19 cellular contexts compared by ENCODE assay signal in genomic region chr5:40627708-40628107, GRCh38. TPM values are rescaled to one million over a fixed set of nuclear protein-coding genes. Genes with fewer than 3 reads are reported as not detected.
DNase-seq lines count a peak whose midpoint lies in the region; ATAC-seq and TF ChIP-seq lines count a peak whose summit lies in the region.
"Had no signal": no experiment of that assay in that cellular context is flagged by ENCODE, and none has a peak within 500 bp of the region (broad histone marks: within the 10 kb centered on the region; RNA-seq: fewer than 3 reads in every experiment).

No MANE protein-coding gene starts in this region.

- WGBS in thyroid gland, 2 donors: 72 to 80% methylated on average over 2 of the region's 2 CpGs

- peak; percentile 49 to 50 for ATAC-seq in activated naive CD4-positive, alpha-beta T cell treated with anti-CD3 and anti-CD28 coated beads, Interleukin-2, amount 50 U/mL, for 72 hours
- no peak for ATAC-seq in GM21576 (IDR thresholded peaks at IDR 0.05; ENCODE audit: unreplicated experiment)

- no peaks in the 10 kb centered on the region for H4K20me1 ChIP-seq in fibroblast of lung (ENCODE audit: control insufficient read depth, extremely low read depth, insufficient read depth, low read length)

- H3K27me3 ChIP-seq in fibroblast of lung (ENCODE audit: control insufficient read depth, insufficient read depth, low read length) (no peaks in the 10 kb centered on the region), skeletal muscle satellite cell (ENCODE audit: control insufficient read depth, insufficient read depth, low read length) (no peaks in the 10 kb centered on the region), thyroid gland (no peaks in the 10 kb centered on the region), ascending aorta (no peaks in the 10 kb centered on the region)
- H3K27me3 ChIP-seq: adrenal gland, cardiac muscle cell had no signal

- H3K4me2 ChIP-seq in fibroblast of lung (ENCODE audit: extremely low read depth, insufficient read depth, low read length): no peak overlapping the region
- no peak overlapping the region for H3K4me2 ChIP-seq in skeletal muscle satellite cell (ENCODE audit: low read length)

- H3K4me3 ChIP-seq in fibroblast of lung (replicated peaks in 1 of 4; ENCODE audit: control extremely low read depth in 1 of 4, insufficient read depth in 1 of 4, low read depth in 3 of 4, low read length in 4 of 4) (no peak overlapping the region), skeletal muscle satellite cell (ENCODE audit: low read length) (no peak overlapping the region), thyroid gland (replicated peaks in 1 of 3) (no peak overlapping the region), ascending aorta (no peak overlapping the region)
- H3K4me3 ChIP-seq: adrenal gland, cardiac muscle cell, left ventricle myocardium inferior had no signal

- no peak overlapping the region for H3K9ac ChIP-seq in fibroblast of lung (ENCODE audit: insufficient read depth, low read length)
- H3K9ac ChIP-seq in skeletal muscle satellite cell (ENCODE audit: low read depth, low read length): peak overlapping the region; percentile 15

- H3K27ac ChIP-seq in fibroblast of lung (ENCODE audit: insufficient read depth, low read length) (no peak overlapping the region), thyroid gland (no peak overlapping the region), ascending aorta (no peak overlapping the region)
- H3K27ac ChIP-seq: cardiac muscle cell, left ventricle myocardium inferior had no signal

- no peaks in the 10 kb centered on the region for H3K4me1 ChIP-seq in fibroblast of lung (ENCODE audit: control insufficient read depth, extremely low read depth, insufficient read depth, low read length)
- H3K4me1 ChIP-seq in skeletal muscle satellite cell (ENCODE audit: control insufficient read depth, insufficient read depth, low read length): peaks cover 9% of the 10 kb centered on the region
- H3K4me1 ChIP-seq in thyroid gland: no peaks in the 10 kb centered on the region
- H3K4me1 ChIP-seq in ascending aorta: no peaks in the 10 kb centered on the region
- H3K4me1 ChIP-seq: adrenal gland had no signal

- no peak for TF ChIP-seq POLR2A in thyroid gland (IDR thresholded peaks at IDR 0.05)

- intact Hi-C loops in thyroid gland (cut with DNase I): no loop called here
- intact Hi-C loops in ascending aorta (cut with DNase I): no loop called here

- H2AFZ ChIP-seq in fibroblast of lung (ENCODE audit: low read length): no peak overlapping the region

- H3K9me3 Mint-ChIP-seq in activated naive CD4-positive, alpha-beta T cell treated with anti-CD3 and anti-CD28 coated beads, Interleukin-2, amount 50 U/mL, for 72 hours: peaks cover 0 to 13% of the 10 kb centered on the region in 2 donors
- H3K9me3 Mint-ChIP-seq: dendritic cell treated with granulocyte-macrophage colony-stimulating factor and Interleukin-4, amounts not matched to agents 40 ng/mL and 50 ng/mL, for 4 days; immature natural killer cell had no signal

- no peak for DNase-seq in activated naive CD4-positive, alpha-beta T cell treated with anti-CD3 and anti-CD28 coated beads, Interleukin-2, amount 50 U/mL, for 72 hours (ENCODE audit: low spot score in 2 of 2)
- no peak for DNase-seq in activated naive CD4-positive, alpha-beta T cell (lab: John Stamatoyannopoulos, UW)
- DNase-seq in NOMO-1 treated with dmso at 0.1 percent for 144 hours (lab: John Stamatoyannopoulos, UW; ENCODE audit: unreplicated experiment): peak; percentile 25
- peak; percentile 22 to 50 for DNase-seq in fibroblast of lung (ENCODE audit: low read depth in 2 of 2)
- no peak for DNase-seq in thyroid gland
- no peak for DNase-seq in ascending aorta (ENCODE audit: low spot score in 2 of 2)
- DNase-seq: activated CD4-positive, alpha-beta T cell treated with anti-CD3 and anti-CD28 coated beads for 1 hour; adrenal gland; foreskin fibroblast; immature natural killer cell; left ventricle myocardium inferior; midbrain; NCI-H1436 treated with DMSO at 0.1 percent for 48 hours; Right ventricle myocardium superior; SW 1271 had no signal

- no peak for TF ChIP-seq CTCF in fibroblast of lung (conservative IDR thresholded peaks at IDR 0.05 in 1 of 2, IDR thresholded peaks at IDR 0.05 in 1 of 2; ENCODE audit: low read depth in 1 of 2, low read length in 2 of 2)
- TF ChIP-seq CTCF in thyroid gland (IDR thresholded peaks at IDR 0.05): no peak
- TF ChIP-seq CTCF in ascending aorta (IDR thresholded peaks at IDR 0.05): no peak

- no peaks in the 10 kb centered on the region for H3K9me3 ChIP-seq in fibroblast of lung (ENCODE audit: control insufficient read depth, insufficient read depth, low read depth, low read length)
- no peaks in the 10 kb centered on the region for H3K9me3 ChIP-seq in skeletal muscle satellite cell (replicated peaks; ENCODE audit: low read length)
- no peaks in the 10 kb centered on the region for H3K9me3 ChIP-seq in thyroid gland
- H3K9me3 ChIP-seq in ascending aorta: no peaks in the 10 kb centered on the region
- H3K9me3 ChIP-seq: adrenal gland, left ventricle myocardium inferior had no signal

- peaks cover 0 to 7% of the 10 kb centered on the region in 2 donors for H3K36me3 Mint-ChIP-seq in activated naive CD4-positive, alpha-beta T cell treated with anti-CD3 and anti-CD28 coated beads, Interleukin-2, amount 50 U/mL, for 72 hours
- H3K36me3 Mint-ChIP-seq: immature natural killer cell had no signal

- no peaks in the 10 kb centered on the region for H3K79me2 ChIP-seq in fibroblast of lung (ENCODE audit: control insufficient read depth, insufficient read depth, low read length)

- H3K36me3 ChIP-seq in fibroblast of lung (ENCODE audit: control insufficient read depth, insufficient read depth, low read length) (no peaks in the 10 kb centered on the region), skeletal muscle satellite cell (ENCODE audit: insufficient read depth, low read length) (no peaks in the 10 kb centered on the region), thyroid gland (no peaks in the 10 kb centered on the region), ascending aorta (no peaks in the 10 kb centered on the region)
- H3K36me3 ChIP-seq: adrenal gland, cardiac muscle cell, left ventricle myocardium inferior had no signal

- peak overlapping the region in 1 of 2 donors; percentile 20 for H3K27ac Mint-ChIP-seq in activated naive CD4-positive, alpha-beta T cell treated with anti-CD3 and anti-CD28 coated beads, Interleukin-2, amount 50 U/mL, for 72 hours

RNA-seq across cellular contexts. Expression of gene PTGER4, which starts 52.0 kb away (rescaled TPM):
- total RNA-seq in activated naive CD4-positive, alpha-beta T cell treated with anti-CD3 and anti-CD28 coated beads, Interleukin-2, amount 50 U/mL, for 72 hours: 10 to 100 TPM; 56.9 to 61.0 TPM
- total RNA-seq in fibroblast of lung (3.3 and 5.4 TPM in 2 replicates), thyroid gland (10 to 100 TPM; 10.9 to 14.3 (median 12.0) TPM), ascending aorta (48.3 TPM)
- polyA plus RNA-seq in fibroblast of lung: 1.6 and 10.2 TPM in 2 replicates
- polyA plus RNA-seq in fibroblast of lung (2012): 1.4 and 8.3 TPM in 2 replicates
- polyA minus RNA-seq in fibroblast of lung (ENCODE audit: low replicate concordance): 1.9 and 10.2 TPM in 2 replicates
- total RNA-seq in skeletal muscle satellite cell (2012; rRNA removed): 20.8 and 27.7 TPM in 2 replicates

Comparison
In these comparisons a context has a peak if more than half of its experiments do, and no peak if none do; other contexts are left out.
1. DNase-seq: peak in NOMO-1 treated with dmso at 0.1 percent for 144 hours (single experiment) and fibroblast of lung (2 of 2); none in activated naive CD4-positive, alpha-beta T cell treated with anti-CD3 and anti-CD28 coated beads, Interleukin-2, amount 50 U/mL, for 72 hours (0 of 2), activated naive CD4-positive, alpha-beta T cell (0 of 4), thyroid gland (0 of 2) and ascending aorta (0 of 2).